10 cellular contexts compared by ENCODE assay signal in the genomic region with DNA sequence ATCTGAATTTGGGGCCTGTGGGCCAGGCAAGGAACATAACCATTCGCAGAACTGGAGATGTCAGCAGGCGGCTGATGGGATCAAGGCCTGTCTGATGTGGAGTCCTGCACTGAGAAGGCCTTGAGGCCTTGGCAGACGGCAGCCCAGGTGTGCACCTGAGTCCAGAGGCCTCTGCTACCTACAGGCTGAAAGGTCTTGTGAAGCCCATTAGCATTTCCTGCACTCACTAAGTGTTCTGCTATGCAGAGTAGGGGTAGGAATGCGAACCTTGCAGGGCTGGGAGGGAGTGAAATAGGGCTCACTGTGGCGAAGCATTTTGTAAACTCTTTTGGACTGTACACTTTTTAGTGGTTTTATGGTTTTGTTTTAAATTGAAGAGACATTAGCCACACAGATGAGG. TPM values are rescaled to one million over a fixed set of nuclear protein-coding genes. Genes with fewer than 3 reads are reported as not detected.
DNase-seq lines count a peak whose midpoint lies in the region; ATAC-seq and TF ChIP-seq lines count a peak whose summit lies in the region.
"Had no signal": no experiment of that assay in that cellular context is flagged by ENCODE, and none has a peak within 500 bp of the region (broad histone marks: within the 10 kb centered on the region; RNA-seq: fewer than 3 reads in every experiment).

No MANE protein-coding gene starts in this region.

- no peaks in the 10 kb centered on the region for H3K79me2 ChIP-seq in OCI-LY7 (ENCODE audit: insufficient read depth, low read depth, low read length)

- H3K27me3 ChIP-seq in upper lobe of left lung: no peaks in the 10 kb centered on the region
- H3K27me3 ChIP-seq: pancreas had no signal

- intact Hi-C loops in OCI-LY7 (cut with micrococcal nuclease; ENCODE audit: unreplicated experiment): no loop called here

- H3K27me3 Mint-ChIP-seq in activated naive CD8-positive, alpha-beta T cell: no peaks in the 10 kb centered on the region
- H3K27me3 Mint-ChIP-seq in activated naive CD8-positive, alpha-beta T cell treated with anti-CD3 and anti-CD28 coated beads, Interleukin-2, amount 50 U/mL, for 24 hours: no peaks in the 10 kb centered on the region
- no peaks in the 10 kb centered on the region for H3K27me3 Mint-ChIP-seq in chondrocyte (ENCODE audit: low read depth)
- H3K27me3 Mint-ChIP-seq in immature natural killer cell (ENCODE audit: low read depth in 3 of 3): peaks cover 0 to 7% (median 1%) of the 10 kb centered on the region in 3 donors

- DNase-seq in activated naive CD8-positive, alpha-beta T cell treated with anti-CD3 and anti-CD28 coated beads, Interleukin-2, amount 50 U/mL, for 24 hours: no peak
- DNase-seq in chondrocyte (ENCODE audit: low spot score): no peak
- DNase-seq in mesenteric fat pad (ENCODE audit: low spot score): peak; percentile 85
- DNase-seq in upper lobe of left lung: no peak
- DNase-seq in OCI-LY7 (ENCODE audit: low spot score): no peak
- no peak for DNase-seq in immature natural killer cell

- WGBS in upper lobe of left lung, 2 donors: 67 to 75% methylated on average over 5 of the region's 5 CpGs

- ATAC-seq in activated naive CD8-positive, alpha-beta T cell treated with anti-CD3 and anti-CD28 coated beads, Interleukin-2, amount 50 U/mL, for 24 hours: no peak
- peak in 1 of 2 donors; percentile 32 for ATAC-seq in upper lobe of left lung (ENCODE audit: low FRiP score in 2 of 2)
- ATAC-seq in HG02870 (IDR thresholded peaks at IDR 0.05; ENCODE audit: unreplicated experiment): no peak

- TF ChIP-seq EP300 in upper lobe of left lung (IDR thresholded peaks at IDR 0.05): no peak

- H3K27ac ChIP-seq in upper lobe of left lung (peak overlapping the region; percentile 72 to 87 (median 82)), OCI-LY7 (ENCODE audit: low read depth, low read length, poor library complexity, severe bottlenecking) (no peak overlapping the region)

- peaks cover 2% of the 10 kb centered on the region for H3K36me3 Mint-ChIP-seq in activated naive CD8-positive, alpha-beta T cell
- no peaks in the 10 kb centered on the region for H3K36me3 Mint-ChIP-seq in activated naive CD8-positive, alpha-beta T cell treated with anti-CD3 and anti-CD28 coated beads, Interleukin-2, amount 50 U/mL, for 24 hours (ENCODE audit: low read depth)
- H3K36me3 Mint-ChIP-seq in chondrocyte (ENCODE audit: low read depth) (no peaks in the 10 kb centered on the region), immature natural killer cell (no peaks in the 10 kb centered on the region)

- peaks cover 47 to 59% (median 49%) of the 10 kb centered on the region in 4 donors for H3K4me1 ChIP-seq in upper lobe of left lung
- no peaks in the 10 kb centered on the region for H3K4me1 ChIP-seq in OCI-LY7 (ENCODE audit: insufficient read depth, low read length, poor library complexity, severe bottlenecking)

- H3K4me1 Mint-ChIP-seq in activated naive CD8-positive, alpha-beta T cell (ENCODE audit: low read depth): peaks cover 10% of the 10 kb centered on the region
- H3K4me1 Mint-ChIP-seq in activated naive CD8-positive, alpha-beta T cell treated with anti-CD3 and anti-CD28 coated beads, Interleukin-2, amount 50 U/mL, for 24 hours: peaks cover 23% of the 10 kb centered on the region
- H3K4me1 Mint-ChIP-seq in chondrocyte (ENCODE audit: low read depth) (peaks cover 59% of the 10 kb centered on the region), immature natural killer cell (no peaks in the 10 kb centered on the region)

- TF ChIP-seq CTCF in chondrocyte (IDR thresholded peaks at IDR 0.05) (no peak), upper lobe of left lung (IDR thresholded peaks at IDR 0.05) (no peak), OCI-LY7 (conservative IDR thresholded peaks at IDR 0.05; ENCODE audit: low read length) (no peak)

- CTCF ChIA-PET in OCI-LY7 (lab: Charles Lee; ENCODE audit: unreplicated experiment): no interaction called here

- no peak overlapping the region for H3K4me3 ChIP-seq in upper lobe of left lung
- H3K4me3 ChIP-seq in OCI-LY7 (ENCODE audit: low read depth, low read length, poor library complexity, severe bottlenecking): no peak overlapping the region
- H3K4me3 ChIP-seq: A549, pancreas had no signal

- no peak overlapping the region for H2AFZ ChIP-seq in OCI-LY7 (ENCODE audit: low read length)

- no peaks in the 10 kb centered on the region for H3K9me2 ChIP-seq in OCI-LY7 (ENCODE audit: insufficient read depth, low read length)

- no peaks in the 10 kb centered on the region for H4K20me1 ChIP-seq in OCI-LY7 (ENCODE audit: insufficient read depth, low read length)

- no peak for TF ChIP-seq POLR2A in upper lobe of left lung (IDR thresholded peaks at IDR 0.05)

- POLR2A ChIA-PET in OCI-LY7 (lab: Charles Lee): no interaction called here

- H3K4me3 Mint-ChIP-seq in activated naive CD8-positive, alpha-beta T cell: no peak overlapping the region
- no peak overlapping the region for H3K4me3 Mint-ChIP-seq in activated naive CD8-positive, alpha-beta T cell treated with anti-CD3 and anti-CD28 coated beads, Interleukin-2, amount 50 U/mL, for 24 hours
- H3K4me3 Mint-ChIP-seq in chondrocyte (ENCODE audit: unreplicated experiment): no peak overlapping the region
- H3K4me3 Mint-ChIP-seq in immature natural killer cell: no peak overlapping the region

- no TSS peak for BruUV-seq in OCI-LY7 (replicated peaks; lab: Mats Ljungman, UMichigan)

- H3K4me2 ChIP-seq in OCI-LY7 (ENCODE audit: low read length): no peak overlapping the region

- H3K36me3 ChIP-seq in upper lobe of left lung (no peaks in the 10 kb centered on the region), OCI-LY7 (ENCODE audit: insufficient read depth, low read length) (no peaks in the 10 kb centered on the region)
- H3K36me3 ChIP-seq: pancreas had no signal

- peak overlapping the region; percentile 10 for H3K27ac Mint-ChIP-seq in activated naive CD8-positive, alpha-beta T cell
- no peak overlapping the region for H3K27ac Mint-ChIP-seq in activated naive CD8-positive, alpha-beta T cell treated with anti-CD3 and anti-CD28 coated beads, Interleukin-2, amount 50 U/mL, for 24 hours
- peak overlapping the region; percentile 93 for H3K27ac Mint-ChIP-seq in chondrocyte (ENCODE audit: unreplicated experiment)
- peak overlapping the region in 1 of 6 donors; percentile 40 for H3K27ac Mint-ChIP-seq in immature natural killer cell

- no peaks in the 10 kb centered on the region for H3K9me3 Mint-ChIP-seq in activated naive CD8-positive, alpha-beta T cell (ENCODE audit: low read depth)
- no peaks in the 10 kb centered on the region for H3K9me3 Mint-ChIP-seq in activated naive CD8-positive, alpha-beta T cell treated with anti-CD3 and anti-CD28 coated beads, Interleukin-2, amount 50 U/mL, for 24 hours
- no peaks in the 10 kb centered on the region for H3K9me3 Mint-ChIP-seq in chondrocyte (ENCODE audit: low read depth)
- no peaks in the 10 kb centered on the region for H3K9me3 Mint-ChIP-seq in immature natural killer cell

- H3K9me3 ChIP-seq in upper lobe of left lung (no peaks in the 10 kb centered on the region), OCI-LY7 (ENCODE audit: low read length) (no peaks in the 10 kb centered on the region)
- H3K9me3 ChIP-seq: A549, pancreas had no signal

RNA-seq across cellular contexts. Expression of a gene that starts 48.3 kb away (rescaled TPM):
- total RNA-seq in chondrocyte (13.3 to 22.4 TPM (median 18.9 TPM) in 3 replicates), mesenteric fat pad (17.3 TPM), upper lobe of left lung (10 to 100 TPM; 12.0 to 28.8 (median 19.3) TPM), OCI-LY7 (2022) (0.74 and 1.1 TPM in 2 replicates)
- 0.85 TPM in 2 replicates for total RNA-seq in OCI-LY7 (2014; rRNA removed; shearing (Covaris generic))
- 10 to 100 TPM in 1 of 3 donors, 1 to 10 TPM in 2; 4.4 to 10.7 (median 7.4) TPM for polyA plus RNA-seq in immature natural killer cell
